ENCODE assay signal across 8 cellular contexts in genomic region chrX:123803331-123803983, GRCh38. TPM values are rescaled to one million over a fixed set of nuclear protein-coding genes. Genes with fewer than 3 reads are reported as not detected.
DNase-seq lines count a peak whose midpoint lies in the region; ATAC-seq, FAIRE-seq and TF ChIP-seq lines count a peak whose summit lies in the region.

No MANE protein-coding gene starts in this region.

- peak overlapping the region; percentile 51 for H3K27ac Mint-ChIP-seq in activated CD4-positive, alpha-beta T cell treated with anti-CD3 and anti-CD28 coated beads for 36 hours
- peak overlapping the region; percentile 91 for H3K27ac Mint-ChIP-seq in HFFc6

- intact Hi-C loops in activated CD4-positive, alpha-beta T cell treated with anti-CD3 and anti-CD28 coated beads for 36 hours (cut with DNase I, micrococcal nuclease) = no loop called here

- H3K4me1 ChIP-seq in small intestine (ENCODE audit: control insufficient read depth in 2 of 2, insufficient read depth in 1 of 2, low read depth in 1 of 2, low read length in 1 of 2) = no peaks in the 10 kb centered on the region

- H3K27ac ChIP-seq in small intestine (ENCODE audit: low read depth in 1 of 2, low read length in 1 of 2) = peak overlapping the region in 1 of 2 donors; percentile 12

- CTCF ChIA-PET in activated CD4-positive, alpha-beta T cell treated with anti-CD3 and anti-CD28 coated beads for 36 hours (lab: Charles Lee) = interaction anchor here (0.5 to 0.7 kb wide), 2 partner anchors 26 to 70 kb away, joined by 3 read pairs; partner anchors contain the start of gene THOC2

- peak; percentile 17 for DNase-seq in activated CD4-positive, alpha-beta T cell treated with anti-CD3 and anti-CD28 coated beads for 36 hours
- no peak for DNase-seq in activated CD4-positive, alpha-beta T cell treated with anti-CD3 and anti-CD28 coated beads for 1 hour
- DNase-seq in HFFc6 (peak; percentile 81), NCI-H1436 treated with DMSO at 0.1 percent for 48 hours (lab: John Stamatoyannopoulos, UW) (peak; percentile 63), T-helper 22 cell (ENCODE audit: low read depth) (peak; percentile 2), fibroblast of peridontal ligament (ENCODE audit: extremely low read depth) (peak; percentile 47), small intestine (peak; percentile 87), ureter (ENCODE audit: low spot score) (no peak)

- H3K9me3 ChIP-seq in small intestine (ENCODE audit: control insufficient read depth, low read depth) = no peaks in the 10 kb centered on the region

- POLR2A ChIA-PET in activated CD4-positive, alpha-beta T cell treated with anti-CD3 and anti-CD28 coated beads for 36 hours (lab: Charles Lee) = no interaction called here

- FAIRE-seq in small intestine (lab: Jason Lieb, UNC) = no peak

- no peak for TF ChIP-seq CTCF in HFFc6 (IDR thresholded peaks at IDR 0.05)

- no peaks in the 10 kb centered on the region for H3K9me3 Mint-ChIP-seq in activated CD4-positive, alpha-beta T cell treated with anti-CD3 and anti-CD28 coated beads for 36 hours (ENCODE audit: low read depth)
- no peaks in the 10 kb centered on the region for H3K9me3 Mint-ChIP-seq in HFFc6

- H3K27me3 Mint-ChIP-seq in activated CD4-positive, alpha-beta T cell treated with anti-CD3 and anti-CD28 coated beads for 36 hours = no peaks in the 10 kb centered on the region
- no peaks in the 10 kb centered on the region; the same call in 1 of the 2 replicates for H3K27me3 Mint-ChIP-seq in HFFc6 (ENCODE audit: insufficient read depth)

- no peaks in the 10 kb centered on the region for H3K27me3 ChIP-seq in small intestine (ENCODE audit: control insufficient read depth in 2 of 2, insufficient read depth in 2 of 2, low read length in 2 of 2)

- WGBS in small intestine, 3 donors = 8 to 30% (median 12%) methylated on average over 4 of the region's 4 CpGs

- H3K36me3 Mint-ChIP-seq in activated CD4-positive, alpha-beta T cell treated with anti-CD3 and anti-CD28 coated beads for 36 hours (ENCODE audit: low read depth) = no peaks in the 10 kb centered on the region
- no peaks in the 10 kb centered on the region for H3K36me3 Mint-ChIP-seq in HFFc6 (ENCODE audit: low read depth)

- no peak overlapping the region for H3K4me3 Mint-ChIP-seq in activated CD4-positive, alpha-beta T cell treated with anti-CD3 and anti-CD28 coated beads for 36 hours
- peak overlapping the region; percentile 29 for H3K4me3 Mint-ChIP-seq in HFFc6

- peak; percentile 99 for ATAC-seq in activated CD4-positive, alpha-beta T cell treated with anti-CD3 and anti-CD28 coated beads for 36 hours

- H3K36me3 ChIP-seq in small intestine (ENCODE audit: control insufficient read depth in 2 of 2, insufficient read depth in 2 of 2, low read length in 2 of 2) = no peaks in the 10 kb centered on the region

- no peak overlapping the region for H3K4me3 ChIP-seq in small intestine (ENCODE audit: low read depth in 1 of 2, low read length in 2 of 2)

- peaks cover 7% of the 10 kb centered on the region for H3K4me1 Mint-ChIP-seq in activated CD4-positive, alpha-beta T cell treated with anti-CD3 and anti-CD28 coated beads for 36 hours
- peaks cover 34% of the 10 kb centered on the region for H3K4me1 Mint-ChIP-seq in HFFc6 (ENCODE audit: low read depth)

RNA-seq across cellular contexts. Expression of gene XIAP, which starts 56.4 kb away (rescaled TPM):
- total RNA-seq in activated CD4-positive, alpha-beta T cell treated with anti-CD3 and anti-CD28 coated beads for 36 hours = 10 to 100 TPM; 22.8 to 27.7 TPM
- 10 to 100 TPM; 34.4 to 48.4 (median 38.8) TPM for total RNA-seq in HFFc6 (2021; fragmentation: NEBNext Ultra II Directional; extraction: Animal tissue kit (Norgen Biotek cat#: 25700))
- polyA plus RNA-seq in small intestine = 10 to 100 TPM; 11.6 to 16.4 (median 12.2) TPM
- total RNA-seq in ureter = 66.6 TPM

Comparison
In these comparisons a context has a peak if more than half of its experiments do, and no peak if none do; other contexts are left out.
1. DNase-seq: peak in activated CD4-positive, alpha-beta T cell treated with anti-CD3 and anti-CD28 coated beads for 36 hours (single experiment), HFFc6 (single experiment), NCI-H1436 treated with DMSO at 0.1 percent for 48 hours (single experiment), T-helper 22 cell (single experiment), fibroblast of peridontal ligament (single experiment) and small intestine (single experiment); none in activated CD4-positive, alpha-beta T cell treated with anti-CD3 and anti-CD28 coated beads for 1 hour (single experiment) and ureter (single experiment).